In the genomic region with DNA sequence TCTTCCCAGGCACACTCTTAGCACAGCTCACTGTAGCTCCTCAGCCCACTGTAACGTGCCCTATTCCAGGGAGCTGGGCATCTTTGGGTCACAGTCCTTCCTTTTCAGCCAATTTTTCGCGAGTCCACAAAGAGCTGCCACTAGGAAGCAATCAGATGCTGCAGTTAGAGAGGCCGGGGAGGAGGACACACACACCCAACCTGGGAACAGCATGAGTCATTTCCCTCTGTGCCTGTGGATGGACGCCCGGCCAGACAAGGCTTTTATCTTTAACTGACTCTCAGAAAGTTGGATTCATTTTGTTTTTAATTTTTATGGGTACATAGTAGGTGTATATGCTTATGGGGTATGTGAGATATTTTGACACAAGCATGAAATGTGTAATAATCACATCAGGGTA, we compare ENCODE assay signal across 17 cellular contexts.
A peak's percentile ranks its signal among the peaks of the same experiment; 100 is the strongest.
DNase-seq lines count a peak whose midpoint lies in the region; FAIRE-seq and TF ChIP-seq lines count a peak whose summit lies in the region.
"Had no signal": no experiment of that assay in that cellular context is flagged by ENCODE, and none has a peak within 500 bp of the region (broad histone marks: within the 10 kb centered on the region; RNA-seq: fewer than 3 reads in every experiment).

No MANE protein-coding gene starts in this region.

- no peak overlapping the region for H4K5ac ChIP-seq in mesendoderm (ENCODE audit: low read length)

- peak overlapping the region; percentile 29 for H3K18ac ChIP-seq in mesendoderm (ENCODE audit: low read length)

- H2BK5ac ChIP-seq in mesendoderm (ENCODE audit: low read length), result no peak overlapping the region

- no peak overlapping the region for H2BK120ac ChIP-seq in mesendoderm (ENCODE audit: low read depth, low read length)

- H3K56ac ChIP-seq in mesendoderm (ENCODE audit: low read length), result peak overlapping the region; percentile 62

- H3K9me3 ChIP-seq in endothelial cell of umbilical vein (replicated peaks; ENCODE audit: control insufficient read depth, insufficient read depth, low read length), result no peaks in the 10 kb centered on the region
- H3K9me3 ChIP-seq: uterus had no signal

- H3K23ac ChIP-seq in mesendoderm (ENCODE audit: low read length), result no peak overlapping the region

- H3K27me3 ChIP-seq in endothelial cell of umbilical vein (ENCODE audit: control insufficient read depth in 2 of 2, insufficient read depth in 2 of 2, low read length in 2 of 2) (no peaks in the 10 kb centered on the region), mesendoderm (ENCODE audit: insufficient read depth, low read length, poor library complexity) (no peaks in the 10 kb centered on the region)
- H3K27me3 ChIP-seq: uterus had no signal

- H2AFZ ChIP-seq in endothelial cell of umbilical vein (ENCODE audit: low read depth, low read length), result no peak overlapping the region
- H2AFZ ChIP-seq: parathyroid adenoma had no signal

- no peak overlapping the region for H4K8ac ChIP-seq in mesendoderm (ENCODE audit: low read depth, low read length)

- H3K9me1 ChIP-seq in endothelial cell of umbilical vein (replicated peaks; ENCODE audit: control insufficient read depth, extremely low read depth, insufficient read depth, low read length), result no peaks in the 10 kb centered on the region

- H3K9ac ChIP-seq in endothelial cell of umbilical vein (replicated peaks; ENCODE audit: extremely low read depth, insufficient read depth, low read length) (no peak overlapping the region), mesendoderm (ENCODE audit: low read length) (no peak overlapping the region)
- H3K9ac ChIP-seq: parathyroid adenoma had no signal

- no peak overlapping the region for H2AK5ac ChIP-seq in mesendoderm (ENCODE audit: low read length)

- H3K27ac ChIP-seq in endothelial cell of umbilical vein (ENCODE audit: insufficient read depth, low read depth, low read length), result no peak overlapping the region
- H3K27ac ChIP-seq in mesendoderm (ENCODE audit: low read depth, low read length), result no peak overlapping the region
- H3K27ac ChIP-seq: parathyroid adenoma, SK-N-MC, uterus, WERI-Rb-1 had no signal

- H3K4me1 ChIP-seq in endothelial cell of umbilical vein (ENCODE audit: control insufficient read depth, extremely low read depth, insufficient read depth, low read length) (peaks cover 22% of the 10 kb centered on the region), mesendoderm (ENCODE audit: control insufficient read depth, low read depth, low read length) (peaks cover 14% of the 10 kb centered on the region)
- H3K4me1 ChIP-seq: parathyroid adenoma, uterus had no signal

- intact Hi-C loops in endothelial cell of umbilical vein (cut with micrococcal nuclease), result loop anchor here (2.0 to 5.0 kb wide), 2 partner anchors 18 to 38 kb away; no protein-coding TSS in a partner anchor

- no peak overlapping the region for H3K4me2 ChIP-seq in endothelial cell of umbilical vein (ENCODE audit: insufficient read depth, low read length)
- no peak overlapping the region for H3K4me2 ChIP-seq in mesendoderm (ENCODE audit: low read length)

- TF ChIP-seq POLR2A in endothelial cell of umbilical vein (IDR thresholded peaks at IDR 0.05; ENCODE audit: low read depth, low read length) (no peak), erythroblast (IDR thresholded peaks at IDR 0.05; ENCODE audit: low read length) (no peak)

- FAIRE-seq in RCC 7860 (lab: Jason Lieb, UNC), result peak; percentile 76
- FAIRE-seq in endothelial cell of umbilical vein (lab: Jason Lieb, UNC), result no peak
- FAIRE-seq: bronchial epithelial cell had no signal

- no peak overlapping the region for H2BK15ac ChIP-seq in mesendoderm (replicated peaks; ENCODE audit: low read depth)

- WGBS in mesendoderm (ENCODE audit: extremely low coverage, insufficient coverage, low lambda C conversion rate), result no CpG with 5 or more reads among the region's 6 CpGs

- no peak for TF ChIP-seq CTCF in endothelial cell of umbilical vein (IDR thresholded peaks at IDR 0.05; ENCODE audit: extremely low read depth in 1 of 2, insufficient read depth in 1 of 2, low read depth in 1 of 2, low read length in 2 of 2)

- H4K20me1 ChIP-seq in endothelial cell of umbilical vein (replicated peaks; ENCODE audit: control insufficient read depth, extremely low read depth, insufficient read depth, low read length), result no peaks in the 10 kb centered on the region

- CTCF ChIA-PET in endothelial cell of umbilical vein (lab: Charles Lee), result interaction anchor here (1.1 to 1.3 kb wide), 2 partner anchors 10 to 19 kb away, joined by 3 read pairs; no protein-coding TSS in a partner anchor

- POLR2A ChIA-PET in endothelial cell of umbilical vein (lab: Charles Lee), result no interaction called here

- no peaks in the 10 kb centered on the region for H3K79me1 ChIP-seq in mesendoderm (ENCODE audit: low read length)

- no TSS peak for BruUV-seq in endothelial cell of umbilical vein (replicated peaks; lab: Mats Ljungman, UMichigan)

- H3K36me3 ChIP-seq in endothelial cell of umbilical vein (ENCODE audit: control insufficient read depth in 2 of 2, extremely low read depth in 1 of 2, insufficient read depth in 2 of 2, low read length in 2 of 2), result no peaks in the 10 kb centered on the region
- no peaks in the 10 kb centered on the region for H3K36me3 ChIP-seq in mesendoderm (ENCODE audit: control insufficient read depth, insufficient read depth, low read length)
- H3K36me3 ChIP-seq: uterus, WERI-Rb-1 had no signal

- H3K4me3 ChIP-seq in endothelial cell of umbilical vein (replicated peaks in 1 of 3; ENCODE audit: insufficient read depth in 1 of 3, low read depth in 1 of 3, low read length in 3 of 3) (no peak overlapping the region), mesendoderm (ENCODE audit: low read length) (no peak overlapping the region)
- H3K4me3 ChIP-seq: SK-N-MC, uterus had no signal

- no peaks in the 10 kb centered on the region for H3K79me2 ChIP-seq in endothelial cell of umbilical vein (ENCODE audit: control insufficient read depth, insufficient read depth, low read length)
- no peaks in the 10 kb centered on the region for H3K79me2 ChIP-seq in mesendoderm (ENCODE audit: control insufficient read depth, insufficient read depth, low read length)
- H3K79me2 ChIP-seq: parathyroid adenoma had no signal

- DNase-seq in Daoy (ENCODE audit: low read depth) (peak; percentile 82), RCC 7860 (ENCODE audit: low spot score) (peak; percentile 39), endothelial cell of umbilical vein (ENCODE audit: low read depth, low spot score) (peak; percentile 12), mesendoderm (peak; percentile 41), mucosa of gallbladder (ENCODE audit: low spot score) (no peak), erythroblast (lab: John Stamatoyannopoulos, UW) (no peak), SIG-M5 (lab: John Stamatoyannopoulos, UW) (no peak), COR-L47 (lab: John Stamatoyannopoulos, UW) (no peak)
- DNase-seq: activated naive CD4-positive, alpha-beta T cell treated with Interleukin-2 at 50 U/mL for 16 hours; NCI-H1436; NCI-H2227 treated with DMSO at 0.1 percent for 48 hours; stimulated activated naive CD8-positive, alpha-beta T cell treated with anti-CD3 and anti-CD28 coated beads, Interleukin-15, amount 100 ng/mL, for 72 hours; uterus; WERI-Rb-1 had no signal

- dilution Hi-C loops in endothelial cell of umbilical vein (cut with MboI; ENCODE audit: extremely low pct_ligation_motif_present, low sequenced_read_pairs), result no loop called here

- no peak overlapping the region for H3K4ac ChIP-seq in mesendoderm (ENCODE audit: low read depth, low read length)

TF ChIP-seq in endothelial cell of umbilical vein, 7 proteins besides CTCF, POLR2A, EP300 and RAD21:
- TF ChIP-seq MYC (IDR thresholded peaks at IDR 0.05; ENCODE audit: low read depth, low read length) (no peak), FOS (IDR thresholded peaks at IDR 0.05; ENCODE audit: borderline replicate concordance, insufficient read depth, low read length) (peak; percentile 11), GATA2 (IDR thresholded peaks at IDR 0.05; ENCODE audit: insufficient read depth, insufficient read length, low read depth, low read length) (no peak), EZH2 (IDR thresholded peaks at IDR 0.05; ENCODE audit: borderline replicate concordance, low read depth, low read length, severe bottlenecking) (no peak), POLR2AphosphoS5 (IDR thresholded peaks at IDR 0.05; ENCODE audit: insufficient read depth, low read depth, low read length) (no peak)
- TF ChIP-seq, protein P1, sequence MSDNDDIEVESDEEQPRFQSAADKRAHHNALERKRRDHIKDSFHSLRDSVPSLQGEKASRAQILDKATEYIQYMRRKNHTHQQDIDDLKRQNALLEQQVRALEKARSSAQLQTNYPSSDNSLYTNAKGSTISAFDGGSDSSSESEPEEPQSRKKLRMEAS (IDR thresholded peaks at IDR 0.05; ENCODE audit: insufficient read depth, insufficient read length), result no peak

Comparison
In these comparisons a context has a peak if more than half of its experiments do, and no peak if none do; other contexts are left out.
1. DNase-seq: peak in Daoy (single experiment), RCC 7860 (single experiment), endothelial cell of umbilical vein (single experiment) and mesendoderm (single experiment); none in mucosa of gallbladder (single experiment), erythroblast (0 of 2), SIG-M5 (single experiment) and COR-L47 (single experiment).